Comparison of ENCODE assay signal across 28 cellular contexts in the genomic region with DNA sequence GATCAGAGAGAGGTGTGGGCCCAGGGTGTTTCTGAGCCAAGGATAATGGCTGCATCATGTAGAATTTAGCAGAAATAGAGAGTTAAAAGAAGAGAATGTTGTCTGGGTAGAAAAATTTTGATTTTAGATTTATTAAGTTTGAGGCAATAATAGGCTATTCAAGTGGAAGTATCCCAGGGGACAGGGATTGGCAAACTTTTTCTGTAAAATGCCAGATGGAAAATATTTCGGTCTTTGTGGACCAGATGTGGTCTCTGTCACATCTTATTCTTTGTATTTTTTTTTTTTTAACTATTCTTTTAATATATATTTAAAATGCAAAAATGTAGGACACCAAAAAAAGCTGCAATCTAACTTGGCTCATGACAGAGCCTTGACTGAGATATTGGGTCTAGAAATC. TPM values are rescaled to one million over a fixed set of nuclear protein-coding genes. Genes with fewer than 3 reads are reported as not detected.
A peak's percentile ranks its signal among the peaks of the same experiment; 100 is the strongest.
DNase-seq lines count a peak whose midpoint lies in the region; ATAC-seq, FAIRE-seq and TF ChIP-seq lines count a peak whose summit lies in the region.
"Had no signal": no experiment of that assay in that cellular context is flagged by ENCODE, and none has a peak within 500 bp of the region (broad histone marks: within the 10 kb centered on the region; RNA-seq: fewer than 3 reads in every experiment).

No MANE protein-coding gene starts in this region.

- H3K4me1 ChIP-seq in left ventricle myocardium inferior: no peaks in the 10 kb centered on the region
- H3K4me1 ChIP-seq in kidney (ENCODE audit: control insufficient read depth in 1 of 2, insufficient read depth in 1 of 2, low read depth in 1 of 2, low read length in 2 of 2): no peaks in the 10 kb centered on the region
- H3K4me1 ChIP-seq: BE2C, BLaER1 had no signal

- H3K4me3 ChIP-seq in left ventricle myocardium inferior: no peak overlapping the region
- no peak overlapping the region for H3K4me3 ChIP-seq in fibroblast of the aortic adventitia (ENCODE audit: low read depth, low read length)
- no peak overlapping the region for H3K4me3 ChIP-seq in kidney (ENCODE audit: low read length in 2 of 2)
- H3K4me3 ChIP-seq: A549, BLaER1, GM12878 had no signal

- no peak for TF ChIP-seq CTCF in left ventricle myocardium inferior (IDR thresholded peaks at IDR 0.05; ENCODE audit: borderline replicate concordance)
- no peak for TF ChIP-seq CTCF in fibroblast of the aortic adventitia (IDR thresholded peaks at IDR 0.05; ENCODE audit: insufficient read depth, low read length)
- no peak for TF ChIP-seq CTCF in kidney (IDR thresholded peaks at IDR 0.05; ENCODE audit: borderline replicate concordance, extremely low read depth, insufficient read depth)

- no peaks in the 10 kb centered on the region for H3K36me3 ChIP-seq in left ventricle myocardium inferior
- no peaks in the 10 kb centered on the region for H3K36me3 ChIP-seq in kidney (ENCODE audit: control insufficient read depth in 1 of 2, insufficient read depth in 2 of 2, low read length in 2 of 2)
- H3K36me3 ChIP-seq: BE2C, BLaER1 had no signal

- FAIRE-seq in kidney (lab: Jason Lieb, UNC): no peak
- FAIRE-seq: A549, GM12878, GM12892, GM18507, GM19239 had no signal

- no peaks in the 10 kb centered on the region for H3K27me3 ChIP-seq in left ventricle myocardium inferior (ENCODE audit: low read depth)
- H3K27me3 ChIP-seq: BE2C, BLaER1 had no signal

- ATAC-seq in Right ventricle myocardium inferior: peak; percentile 39
- ATAC-seq: A549, GM12878 had no signal

- no peaks in the 10 kb centered on the region for H3K9me3 ChIP-seq in left ventricle myocardium inferior (replicated peaks)
- no peaks in the 10 kb centered on the region for H3K9me3 ChIP-seq in kidney (ENCODE audit: control insufficient read depth in 1 of 2, low read length in 2 of 2)
- H3K9me3 ChIP-seq: A549, BE2C, BLaER1 had no signal

- H3K27ac ChIP-seq in left ventricle myocardium inferior (replicated peaks) (no peak overlapping the region), kidney (ENCODE audit: low read depth in 2 of 2, low read length in 2 of 2) (no peak overlapping the region)
- H3K27ac ChIP-seq: 22Rv1, A549, BLaER1 had no signal

- H3K9ac ChIP-seq in kidney (ENCODE audit: low read length in 2 of 2): no peak overlapping the region
- H3K9ac ChIP-seq: BLaER1 had no signal

- DNase-seq in Right ventricle myocardium inferior (ENCODE audit: missing footprints) (no peak), left ventricle myocardium inferior (no peak), fibroblast of gingiva (ENCODE audit: low read depth) (peak; percentile 62), fibroblast of the aortic adventitia (ENCODE audit: low read depth) (peak; percentile 35), kidney (no peak), HCEC 1CT (no peak), midbrain (lab: John Stamatoyannopoulos, UW) (no peak)
- DNase-seq: BE2C; C1 segment of cervical spinal cord; CD4-positive, alpha-beta memory T cell; CD4-positive, CD25-positive, alpha-beta regulatory T cell; CD8-positive, alpha-beta memory T cell; COR-L47; DMS 273 treated with DMSO at 0.1 percent for 48 hours; DMS153; DMS53; DMS79; DND-41; EL; GDM1 had no signal

- intact Hi-C loops in Right ventricle myocardium inferior (cut with DNase I): no loop called here
- intact Hi-C loops in left ventricle myocardium inferior (cut with micrococcal nuclease): no loop called here
- intact Hi-C loops in kidney (cut with DNase I): no loop called here

RNA-seq across cellular contexts. Expression of a gene that starts 33.1 kb away (rescaled TPM):
- total RNA-seq in Right ventricle myocardium inferior (1.6 TPM), left ventricle myocardium inferior (2.2 TPM), fibroblast of the aortic adventitia (ENCODE audit: low replicate concordance) (2.3 TPM in 2 replicates), kidney (6.4 TPM)
- polyA plus RNA-seq in kidney (ENCODE audit: insufficient read depth, low read depth, low replicate concordance): 4.8 TPM
- total RNA-seq: G401 had no signal

Comparison
In these comparisons a context has a peak if more than half of its experiments do, and no peak if none do; other contexts are left out.
1. DNase-seq: peak in fibroblast of gingiva (single experiment) and fibroblast of the aortic adventitia (single experiment); none in Right ventricle myocardium inferior (single experiment), left ventricle myocardium inferior (single experiment), kidney (single experiment), HCEC 1CT (single experiment) and midbrain (single experiment).